8 cellular contexts compared by ENCODE assay signal in genomic region chr2:47767880-47768609, GRCh38. TPM values are rescaled to one million over a fixed set of nuclear protein-coding genes. Genes with fewer than 3 reads are reported as not detected.
DNase-seq lines count a peak whose midpoint lies in the region; ATAC-seq and TF ChIP-seq lines count a peak whose summit lies in the region.

No MANE protein-coding gene starts in this region.

- H2AK5ac ChIP-seq in H9 (ENCODE audit: insufficient read length, low read length): no peak overlapping the region

- H2BK120ac ChIP-seq in H9 (ENCODE audit: low read depth, low read length, poor library complexity, severe bottlenecking): no peak overlapping the region

- no peak overlapping the region for H2BK15ac ChIP-seq in H9 (ENCODE audit: low read depth, low read length)

- no peaks in the 10 kb centered on the region; the same call in 1 of the 2 replicates for H3K27me3 Mint-ChIP-seq in H9 (ENCODE audit: low read depth)
- peaks cover 7% of the 10 kb centered on the region for H3K27me3 Mint-ChIP-seq in endothelial cell (ENCODE audit: unreplicated experiment)

- no peaks in the 10 kb centered on the region for H3K9me2 ChIP-seq in DOHH2 (replicated peaks; ENCODE audit: control insufficient read depth, low read length)

- ATAC-seq in GM18519 (IDR thresholded peaks at IDR 0.05; ENCODE audit: low FRiP score, unreplicated experiment): no peak

- no peak overlapping the region for H3K23ac ChIP-seq in H9 (ENCODE audit: insufficient read length, low read depth, low read length)

- H3K4me1 Mint-ChIP-seq in H9 (peaks cover 12 to 16% of the 10 kb centered on the region in 2 experiments), endothelial cell (ENCODE audit: unreplicated experiment) (no peaks in the 10 kb centered on the region)

- H3K79me2 ChIP-seq in DOHH2 (ENCODE audit: control insufficient read depth, low read length): peaks cover 34% of the 10 kb centered on the region
- no peaks in the 10 kb centered on the region for H3K79me2 ChIP-seq in H9 (ENCODE audit: insufficient read depth, low read length)

- H3K27ac ChIP-seq in DOHH2 (ENCODE audit: low read depth, low read length): peak overlapping the region; percentile 43
- no peak overlapping the region for H3K27ac ChIP-seq in H9 (ENCODE audit: insufficient read length, low read depth, low read length)

- no peak overlapping the region for H3K18ac ChIP-seq in H9 (ENCODE audit: insufficient read length, low read depth, low read length)

- H3K14ac ChIP-seq in H9 (ENCODE audit: insufficient read depth, low read length): no peak overlapping the region; the same call in 1 of the 2 replicates

- H3K27me3 ChIP-seq in DOHH2 (ENCODE audit: control insufficient read depth, low read length) (no peaks in the 10 kb centered on the region), H9 (ENCODE audit: insufficient read depth, low read length) (no peaks in the 10 kb centered on the region)

- H3F3A ChIP-seq in DOHH2 (ENCODE audit: control insufficient read depth, insufficient read depth): peaks cover 14% of the 10 kb centered on the region; the same call in 1 of the 2 replicates

- H3K9ac ChIP-seq in H9 (ENCODE audit: extremely low read depth, insufficient read length, low read length): no peak overlapping the region

- peak overlapping the region in 2 of 3 experiments; percentile 32 to 82; a peak in 2 of 7 replicates for H3K27ac Mint-ChIP-seq in H9
- H3K27ac Mint-ChIP-seq in endothelial cell (ENCODE audit: unreplicated experiment): no peak overlapping the region

- DNase-seq in H9 (peak; percentile 90), NCI-H345 treated with DMSO at 0.1 percent for 48 hours (lab: John Stamatoyannopoulos, UW; ENCODE audit: unreplicated experiment) (peak; percentile 22), endothelial cell (ENCODE audit: low spot score) (peak; percentile 90), myocyte (ENCODE audit: low read depth) (peak; percentile 66)
- peak; percentile 25 to 31 for DNase-seq in activated CD8-positive, alpha-beta memory T cell treated with anti-CD3 and anti-CD28 coated beads for 4 hours (ENCODE audit: low read depth in 2 of 2)
- DNase-seq in stimulated activated CD8-positive, alpha-beta memory T cell treated with anti-CD3 and anti-CD28 coated beads, Interleukin-7, amount 100 ng/mL, for 24 hours (ENCODE audit: low read depth): peak; percentile 48

- H3K9me3 Mint-ChIP-seq in H9: peaks cover 0 to 6% of the 10 kb centered on the region in 2 experiments; a peak in 2 of 5 replicates
- peaks cover 3% of the 10 kb centered on the region for H3K9me3 Mint-ChIP-seq in endothelial cell (ENCODE audit: unreplicated experiment)

- H3K36me3 ChIP-seq in DOHH2 (ENCODE audit: control insufficient read depth, low read length): peaks cover 43% of the 10 kb centered on the region

- H2BK12ac ChIP-seq in H9 (ENCODE audit: insufficient read length, low read depth, low read length): no peak overlapping the region

- H2BK5ac ChIP-seq in H9 (ENCODE audit: insufficient read length, low read length): no peak overlapping the region

- H4K91ac ChIP-seq in H9 (ENCODE audit: insufficient read length, low read depth, low read length): no peak overlapping the region

- no peak overlapping the region for H3T11ph ChIP-seq in H9 (ENCODE audit: low read length)

- no peak overlapping the region for H3K4ac ChIP-seq in H9 (ENCODE audit: low read depth, low read length)

- no peaks in the 10 kb centered on the region for H3K79me1 ChIP-seq in H9 (ENCODE audit: insufficient read depth, low read depth, low read length, poor library complexity, severe bottlenecking)

- no peak overlapping the region for H4K8ac ChIP-seq in H9 (replicated peaks; ENCODE audit: insufficient read length, low read depth, low read length)

- no peak overlapping the region for H4K5ac ChIP-seq in H9 (ENCODE audit: insufficient read length, low read depth, low read length)

- H3K4me1 ChIP-seq in DOHH2 (ENCODE audit: control insufficient read depth, low read length) (peaks cover 71% of the 10 kb centered on the region), H9 (ENCODE audit: insufficient read depth, low read length) (no peaks in the 10 kb centered on the region)

- H3K4me3 ChIP-seq in DOHH2 (ENCODE audit: low read length): peak overlapping the region; percentile 24; the same call in 1 of the 2 replicates

- TF ChIP-seq CTCF in DOHH2 (IDR thresholded peaks at IDR 0.05; ENCODE audit: low read depth, low read length, poor library complexity, severe bottlenecking) (peak; percentile 99), H9 (conservative IDR thresholded peaks at IDR 0.05) (peak; percentile 99), endothelial cell (IDR thresholded peaks at IDR 0.05; ENCODE audit: unreplicated experiment) (peak; percentile 99)

- WGBS in H9 (ENCODE audit: extremely low coverage, insufficient read length, low lambda C conversion rate): no CpG with 5 or more reads among the region's 28 CpGs

- H2BK20ac ChIP-seq in H9 (ENCODE audit: low read depth, low read length, poor library complexity, severe bottlenecking): no peak overlapping the region

- no peaks in the 10 kb centered on the region for H3K23me2 ChIP-seq in H9 (ENCODE audit: insufficient read length, low read depth, low read length, poor library complexity, severe bottlenecking)

- H4K20me1 ChIP-seq in DOHH2 (ENCODE audit: control insufficient read depth, insufficient read depth, low read depth, low read length) (no peaks in the 10 kb centered on the region), H9 (ENCODE audit: control insufficient read depth, insufficient read depth, insufficient read length) (no peaks in the 10 kb centered on the region)

- H3K4me3 Mint-ChIP-seq in H9 (no peak overlapping the region), endothelial cell (ENCODE audit: unreplicated experiment) (no peak overlapping the region)

- H3K36me3 Mint-ChIP-seq in H9 (ENCODE audit: insufficient read depth in 1 of 3, low read depth in 3 of 3) (peaks cover 0 to 10% (median 5%) of the 10 kb centered on the region in 3 experiments; a peak in 4 of 7 replicates), endothelial cell (ENCODE audit: low read depth, unreplicated experiment) (peaks cover 5% of the 10 kb centered on the region)

- H3K56ac ChIP-seq in H9 (ENCODE audit: insufficient read length, low read depth, low read length): no peak overlapping the region

- H3K9me3 ChIP-seq in DOHH2 (ENCODE audit: control insufficient read depth, insufficient read depth, low read length): no peaks in the 10 kb centered on the region
- H3K9me3 ChIP-seq in H9 (ENCODE audit: control insufficient read depth, low read depth, low read length): no peaks in the 10 kb centered on the region

- H3K4me2 ChIP-seq in DOHH2 (ENCODE audit: low read length) (peak overlapping the region; percentile 54), H9 (ENCODE audit: insufficient read depth, insufficient read length, low read length) (no peak overlapping the region)

- H2AFZ ChIP-seq in H9 (ENCODE audit: low read length): no peak overlapping the region

RNA-seq across cellular contexts. Expression of gene MSH6, which starts 14.9 kb away (rescaled TPM):
- total RNA-seq in H9 (2021) (303 and 313 TPM in 2 replicates), endothelial cell (ENCODE audit: unreplicated experiment) (82.0 TPM), myocyte (26.4 and 33.0 TPM in 2 replicates)
- 13.0 TPM for polyA plus RNA-seq in myocyte (2012)

Comparison
In these comparisons a context has a peak if more than half of its experiments do, and no peak if none do; other contexts are left out.
1. DNase-seq: peak in every context shown above with its lines; median percentile 90 in H9; 90 in endothelial cell; 66 in myocyte; 48 in stimulated activated CD8-positive, alpha-beta memory T cell treated with anti-CD3 and anti-CD28 coated beads, Interleukin-7, amount 100 ng/mL, for 24 hours; 28 in activated CD8-positive, alpha-beta memory T cell treated with anti-CD3 and anti-CD28 coated beads for 4 hours; 22 in NCI-H345 treated with DMSO at 0.1 percent for 48 hours.